In genomic region chr9:99109522-99109921, GRCh38 we compare ENCODE assay signal across 11 cellular contexts. TPM values are rescaled to one million over a fixed set of nuclear protein-coding genes. Genes with fewer than 3 reads are reported as not detected.
A peak's percentile ranks its signal among the peaks of the same experiment; 100 is the strongest.
DNase-seq lines count a peak whose midpoint lies in the region; TF ChIP-seq lines count a peak whose summit lies in the region.
"Had no signal": no experiment of that assay in that cellular context is flagged by ENCODE, and none has a peak within 500 bp of the region (broad histone marks: within the 10 kb centered on the region; RNA-seq: fewer than 3 reads in every experiment).

No MANE protein-coding gene starts in this region.

- TF ChIP-seq CTCF in smooth muscle cell (IDR thresholded peaks at IDR 0.05; ENCODE audit: borderline replicate concordance, insufficient read depth, poor library complexity, severe bottlenecking) (no peak), endodermal cell (conservative IDR thresholded peaks at IDR 0.05) (no peak)

- H3F3A ChIP-seq in smooth muscle cell (ENCODE audit: low read depth): peaks cover 33% of the 10 kb centered on the region

- TF ChIP-seq POLR2A in erythroblast (IDR thresholded peaks at IDR 0.05; ENCODE audit: low read length): no peak

- no peaks in the 10 kb centered on the region for H3K9me3 Mint-ChIP-seq in endodermal cell
- H3K9me3 Mint-ChIP-seq: stimulated activated naive CD8-positive, alpha-beta T cell treated with anti-CD3 and anti-CD28 coated beads, Interleukin-15, amount 100 ng/mL, for 72 hours had no signal

- H3K36me3 Mint-ChIP-seq in endodermal cell (ENCODE audit: low read depth): peaks cover 4% of the 10 kb centered on the region

- no peak overlapping the region for H3K4me3 ChIP-seq in smooth muscle cell
- H3K4me3 ChIP-seq in endodermal cell (ENCODE audit: low read length): no peak overlapping the region

- H3K4me1 ChIP-seq in smooth muscle cell (ENCODE audit: low read depth) (peaks cover 58% of the 10 kb centered on the region), endodermal cell (ENCODE audit: control insufficient read depth, insufficient read depth, low read length) (peaks cover 9% of the 10 kb centered on the region)

- no peak overlapping the region for H2AFZ ChIP-seq in smooth muscle cell (ENCODE audit: low read depth)

- H3K9me3 ChIP-seq in smooth muscle cell (replicated peaks; ENCODE audit: low read depth) (no peaks in the 10 kb centered on the region), endodermal cell (ENCODE audit: control insufficient read depth, low read length) (no peaks in the 10 kb centered on the region)

- DNase-seq in G401 (ENCODE audit: low spot score) (peak; percentile 86), NOMO-1 treated with dmso at 0.1 percent for 144 hours (lab: John Stamatoyannopoulos, UW; ENCODE audit: unreplicated experiment) (peak; percentile 83), erythroblast (lab: John Stamatoyannopoulos, UW) (peak; percentile 29 to 56), smooth muscle cell (lab: John Stamatoyannopoulos, UW; ENCODE audit: unreplicated experiment) (no peak), endodermal cell (no peak), NCI-H1417 (lab: John Stamatoyannopoulos, UW) (no peak), HT-29 (ENCODE audit: low spot score) (no peak)
- DNase-seq: NCI-H2107; stimulated activated naive CD8-positive, alpha-beta T cell treated with anti-CD3 and anti-CD28 coated beads, Interleukin-15, amount 100 ng/mL, for 72 hours; T-helper 1 cell had no signal

- no peak overlapping the region for H3K27ac Mint-ChIP-seq in endodermal cell
- H3K27ac Mint-ChIP-seq: stimulated activated naive CD8-positive, alpha-beta T cell treated with anti-CD3 and anti-CD28 coated beads, Interleukin-15, amount 100 ng/mL, for 72 hours had no signal

- H3K27me3 Mint-ChIP-seq in endodermal cell (ENCODE audit: insufficient read depth): no peaks in the 10 kb centered on the region
- H3K27me3 Mint-ChIP-seq: stimulated activated naive CD8-positive, alpha-beta T cell treated with anti-CD3 and anti-CD28 coated beads, Interleukin-15, amount 100 ng/mL, for 72 hours had no signal

- peaks cover 41% of the 10 kb centered on the region for H3K4me1 Mint-ChIP-seq in endodermal cell

- WGBS in smooth muscle cell (ENCODE audit: low lambda C conversion rate): 75% methylated on average over 3 of the region's 3 CpGs
- WGBS in endodermal cell (ENCODE audit: insufficient coverage in 1 of 2, insufficient read length in 1 of 2), 2 experiments: 93 to 94% methylated on average over 2 to 3 of the region's 3 CpGs

- in situ Hi-C loops in G401 (cut with HindIII; ENCODE audit: low sequenced_read_pairs): no loop called here

- H3K27ac ChIP-seq in smooth muscle cell (ENCODE audit: low read depth) (peak overlapping the region; percentile 20), endodermal cell (ENCODE audit: low read depth, low read length) (no peak overlapping the region)

- peaks cover 89% of the 10 kb centered on the region for H4K20me1 ChIP-seq in smooth muscle cell (ENCODE audit: low read depth)

- H3K27me3 ChIP-seq in smooth muscle cell (ENCODE audit: low read depth) (no peaks in the 10 kb centered on the region), endodermal cell (ENCODE audit: control insufficient read depth, insufficient read depth, low read length, poor library complexity, severe bottlenecking) (no peaks in the 10 kb centered on the region)
- H3K27me3 ChIP-seq: dorsolateral prefrontal cortex had no signal

- H3K36me3 ChIP-seq in smooth muscle cell (ENCODE audit: low read depth) (no peaks in the 10 kb centered on the region), endodermal cell (ENCODE audit: control insufficient read depth, insufficient read depth, low read length) (peaks cover 19% of the 10 kb centered on the region)

- H3K9ac ChIP-seq in smooth muscle cell (ENCODE audit: low read depth) (no peak overlapping the region), endodermal cell (ENCODE audit: extremely low read depth, low read length, poor library complexity, severe bottlenecking) (no peak overlapping the region)

- no peak overlapping the region for H3K4me3 Mint-ChIP-seq in endodermal cell

- peak overlapping the region; percentile 96 for H3K4me2 ChIP-seq in smooth muscle cell

- peaks cover 92% of the 10 kb centered on the region for H3K79me2 ChIP-seq in smooth muscle cell (ENCODE audit: low read depth)

RNA-seq across cellular contexts. Expression of gene TGFBR1, which starts 4.6 kb away (rescaled TPM):
- total RNA-seq in G401 (2014; rRNA removed; shearing (Covaris generic)): 16.2 and 16.9 TPM in 2 replicates
- total RNA-seq in smooth muscle cell: 240 and 267 TPM in 2 replicates
- polyA plus RNA-seq in smooth muscle cell: 77.0 and 87.8 TPM in 2 replicates
- total RNA-seq in endodermal cell: 10 to 100 TPM; 74.8 to 75.6 TPM
- 76.8 TPM for polyA plus RNA-seq in endodermal cell (2013, experiment 1 of 2)
- polyA plus RNA-seq in endodermal cell (2013, experiment 2 of 2): 77.1 TPM
- total RNA-seq in HT-29 (2014; rRNA removed; shearing (Covaris generic)): 4.7 and 4.9 TPM in 2 replicates

Comparison
In these comparisons a context has a peak if more than half of its experiments do, and no peak if none do; other contexts are left out.
1. DNase-seq: peak in G401 (single experiment), NOMO-1 treated with dmso at 0.1 percent for 144 hours (single experiment) and erythroblast (2 of 2); none in smooth muscle cell (single experiment), endodermal cell (single experiment), NCI-H1417 (0 of 3) and HT-29 (single experiment).